1 cellular context compared by ENCODE assay signal in the genomic region with DNA sequence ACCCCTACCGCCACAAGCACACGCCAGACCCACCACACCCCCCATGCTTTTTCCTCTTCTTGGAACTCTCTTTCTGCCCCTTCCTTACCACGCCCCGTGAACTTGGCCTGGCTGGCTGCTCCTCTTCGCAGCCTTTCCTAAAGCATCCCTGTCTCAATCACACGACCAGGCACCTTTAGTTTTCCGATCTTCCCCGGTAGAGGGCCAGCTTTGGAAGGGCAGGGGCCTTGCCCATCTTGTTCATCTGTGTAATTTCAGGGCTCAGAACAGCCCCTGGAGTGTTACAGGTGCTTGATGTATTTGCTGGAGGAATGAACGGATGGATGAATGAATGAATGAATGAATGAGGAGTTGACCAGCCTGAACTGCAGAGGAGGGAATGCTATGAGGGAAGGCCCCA.
TF ChIP-seq lines count a peak whose summit lies in the region.

No MANE protein-coding gene starts in this region.

TF ChIP-seq in GM23338, 12 proteins besides CTCF, POLR2A, EP300 and RAD21:
- TF ChIP-seq, protein P1, sequence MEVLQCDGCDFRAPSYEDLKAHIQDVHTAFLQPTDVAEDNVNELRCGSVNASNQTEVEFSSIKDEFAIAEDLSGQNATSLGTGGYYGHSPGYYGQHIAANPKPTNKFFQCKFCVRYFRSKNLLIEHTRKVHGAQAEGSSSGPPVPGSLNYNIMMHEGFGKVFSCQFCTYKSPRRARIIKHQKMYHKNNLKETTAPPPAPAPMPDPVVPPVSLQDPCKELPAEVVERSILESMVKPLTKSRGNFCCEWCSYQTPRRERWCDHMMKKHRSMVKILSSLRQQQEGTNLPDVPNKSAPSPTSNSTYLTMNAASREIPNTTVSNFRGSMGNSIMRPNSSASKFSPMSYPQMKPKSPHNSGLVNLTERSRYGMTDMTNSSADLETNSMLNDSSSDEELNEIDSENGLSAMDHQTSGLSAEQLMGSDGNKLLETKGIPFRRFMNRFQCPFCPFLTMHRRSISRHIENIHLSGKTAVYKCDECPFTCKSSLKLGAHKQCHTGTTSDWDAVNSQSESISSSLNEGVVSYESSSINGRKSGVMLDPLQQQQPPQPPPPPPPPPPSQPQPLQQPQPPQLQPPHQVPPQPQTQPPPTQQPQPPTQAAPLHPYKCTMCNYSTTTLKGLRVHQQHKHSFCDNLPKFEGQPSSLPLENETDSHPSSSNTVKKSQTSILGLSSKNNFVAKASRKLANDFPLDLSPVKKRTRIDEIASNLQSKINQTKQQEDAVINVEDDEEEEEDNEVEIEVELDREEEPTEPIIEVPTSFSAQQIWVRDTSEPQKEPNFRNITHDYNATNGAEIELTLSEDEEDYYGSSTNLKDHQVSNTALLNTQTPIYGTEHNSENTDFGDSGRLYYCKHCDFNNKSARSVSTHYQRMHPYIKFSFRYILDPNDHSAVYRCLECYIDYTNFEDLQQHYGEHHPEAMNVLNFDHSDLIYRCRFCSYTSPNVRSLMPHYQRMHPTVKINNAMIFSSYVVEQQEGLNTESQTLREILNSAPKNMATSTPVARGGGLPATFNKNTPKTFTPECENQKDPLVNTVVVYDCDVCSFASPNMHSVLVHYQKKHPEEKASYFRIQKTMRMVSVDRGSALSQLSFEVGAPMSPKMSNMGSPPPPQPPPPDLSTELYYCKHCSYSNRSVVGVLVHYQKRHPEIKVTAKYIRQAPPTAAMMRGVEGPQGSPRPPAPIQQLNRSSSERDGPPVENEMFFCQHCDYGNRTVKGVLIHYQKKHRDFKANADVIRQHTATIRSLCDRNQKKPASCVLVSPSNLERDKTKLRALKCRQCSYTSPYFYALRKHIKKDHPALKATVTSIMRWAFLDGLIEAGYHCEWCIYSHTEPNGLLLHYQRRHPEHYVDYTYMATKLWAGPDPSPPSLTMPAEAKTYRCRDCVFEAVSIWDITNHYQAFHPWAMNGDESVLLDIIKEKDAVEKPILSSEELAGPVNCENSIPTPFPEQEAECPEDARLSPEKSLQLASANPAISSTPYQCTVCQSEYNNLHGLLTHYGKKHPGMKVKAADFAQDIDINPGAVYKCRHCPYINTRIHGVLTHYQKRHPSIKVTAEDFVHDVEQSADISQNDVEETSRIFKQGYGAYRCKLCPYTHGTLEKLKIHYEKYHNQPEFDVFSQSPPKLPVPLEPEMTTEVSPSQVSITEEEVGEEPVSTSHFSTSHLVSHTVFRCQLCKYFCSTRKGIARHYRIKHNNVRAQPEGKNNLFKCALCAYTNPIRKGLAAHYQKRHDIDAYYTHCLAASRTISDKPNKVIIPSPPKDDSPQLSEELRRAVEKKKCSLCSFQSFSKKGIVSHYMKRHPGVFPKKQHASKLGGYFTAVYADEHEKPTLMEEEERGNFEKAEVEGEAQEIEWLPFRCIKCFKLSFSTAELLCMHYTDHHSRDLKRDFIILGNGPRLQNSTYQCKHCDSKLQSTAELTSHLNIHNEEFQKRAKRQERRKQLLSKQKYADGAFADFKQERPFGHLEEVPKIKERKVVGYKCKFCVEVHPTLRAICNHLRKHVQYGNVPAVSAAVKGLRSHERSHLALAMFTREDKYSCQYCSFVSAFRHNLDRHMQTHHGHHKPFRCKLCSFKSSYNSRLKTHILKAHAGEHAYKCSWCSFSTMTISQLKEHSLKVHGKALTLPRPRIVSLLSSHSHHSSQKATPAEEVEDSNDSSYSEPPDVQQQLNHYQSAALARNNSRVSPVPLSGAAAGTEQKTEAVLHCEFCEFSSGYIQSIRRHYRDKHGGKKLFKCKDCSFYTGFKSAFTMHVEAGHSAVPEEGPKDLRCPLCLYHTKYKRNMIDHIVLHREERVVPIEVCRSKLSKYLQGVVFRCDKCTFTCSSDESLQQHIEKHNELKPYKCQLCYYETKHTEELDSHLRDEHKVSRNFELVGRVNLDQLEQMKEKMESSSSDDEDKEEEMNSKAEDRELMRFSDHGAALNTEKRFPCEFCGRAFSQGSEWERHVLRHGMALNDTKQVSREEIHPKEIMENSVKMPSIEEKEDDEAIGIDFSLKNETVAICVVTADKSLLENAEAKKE (CRISPR knock-in tag; IDR thresholded peaks at IDR 0.05): no peak
- TF ChIP-seq, protein P2, sequence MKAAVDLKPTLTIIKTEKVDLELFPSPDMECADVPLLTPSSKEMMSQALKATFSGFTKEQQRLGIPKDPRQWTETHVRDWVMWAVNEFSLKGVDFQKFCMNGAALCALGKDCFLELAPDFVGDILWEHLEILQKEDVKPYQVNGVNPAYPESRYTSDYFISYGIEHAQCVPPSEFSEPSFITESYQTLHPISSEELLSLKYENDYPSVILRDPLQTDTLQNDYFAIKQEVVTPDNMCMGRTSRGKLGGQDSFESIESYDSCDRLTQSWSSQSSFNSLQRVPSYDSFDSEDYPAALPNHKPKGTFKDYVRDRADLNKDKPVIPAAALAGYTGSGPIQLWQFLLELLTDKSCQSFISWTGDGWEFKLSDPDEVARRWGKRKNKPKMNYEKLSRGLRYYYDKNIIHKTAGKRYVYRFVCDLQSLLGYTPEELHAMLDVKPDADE (IDR thresholded peaks at IDR 0.05): no peak
- TF ChIP-seq, protein P3, sequence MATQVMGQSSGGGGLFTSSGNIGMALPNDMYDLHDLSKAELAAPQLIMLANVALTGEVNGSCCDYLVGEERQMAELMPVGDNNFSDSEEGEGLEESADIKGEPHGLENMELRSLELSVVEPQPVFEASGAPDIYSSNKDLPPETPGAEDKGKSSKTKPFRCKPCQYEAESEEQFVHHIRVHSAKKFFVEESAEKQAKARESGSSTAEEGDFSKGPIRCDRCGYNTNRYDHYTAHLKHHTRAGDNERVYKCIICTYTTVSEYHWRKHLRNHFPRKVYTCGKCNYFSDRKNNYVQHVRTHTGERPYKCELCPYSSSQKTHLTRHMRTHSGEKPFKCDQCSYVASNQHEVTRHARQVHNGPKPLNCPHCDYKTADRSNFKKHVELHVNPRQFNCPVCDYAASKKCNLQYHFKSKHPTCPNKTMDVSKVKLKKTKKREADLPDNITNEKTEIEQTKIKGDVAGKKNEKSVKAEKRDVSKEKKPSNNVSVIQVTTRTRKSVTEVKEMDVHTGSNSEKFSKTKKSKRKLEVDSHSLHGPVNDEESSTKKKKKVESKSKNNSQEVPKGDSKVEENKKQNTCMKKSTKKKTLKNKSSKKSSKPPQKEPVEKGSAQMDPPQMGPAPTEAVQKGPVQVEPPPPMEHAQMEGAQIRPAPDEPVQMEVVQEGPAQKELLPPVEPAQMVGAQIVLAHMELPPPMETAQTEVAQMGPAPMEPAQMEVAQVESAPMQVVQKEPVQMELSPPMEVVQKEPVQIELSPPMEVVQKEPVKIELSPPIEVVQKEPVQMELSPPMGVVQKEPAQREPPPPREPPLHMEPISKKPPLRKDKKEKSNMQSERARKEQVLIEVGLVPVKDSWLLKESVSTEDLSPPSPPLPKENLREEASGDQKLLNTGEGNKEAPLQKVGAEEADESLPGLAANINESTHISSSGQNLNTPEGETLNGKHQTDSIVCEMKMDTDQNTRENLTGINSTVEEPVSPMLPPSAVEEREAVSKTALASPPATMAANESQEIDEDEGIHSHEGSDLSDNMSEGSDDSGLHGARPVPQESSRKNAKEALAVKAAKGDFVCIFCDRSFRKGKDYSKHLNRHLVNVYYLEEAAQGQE (IDR thresholded peaks at IDR 0.05; ENCODE audit: unreplicated experiment): no peak
- TF ChIP-seq EZH2 (IDR thresholded peaks at IDR 0.05; ENCODE audit: low read depth, unreplicated experiment): no peak
- TF ChIP-seq ZNF331 (CRISPR knock-in tag; IDR thresholded peaks at IDR 0.05; ENCODE audit: low read depth): no peak
- TF ChIP-seq NANOG (IDR thresholded peaks at IDR 0.05; ENCODE audit: borderline replicate concordance): no peak
- no peak for TF ChIP-seq CREB1 (CRISPR knock-in tag; IDR thresholded peaks at IDR 0.05; ENCODE audit: low read depth)
